ENCODE assay signal across 8 cellular contexts in genomic region chrX:10014462-10015373, GRCh38. TPM values are rescaled to one million over a fixed set of nuclear protein-coding genes. Genes with fewer than 3 reads are reported as not detected.
A peak's percentile ranks its signal among the peaks of the same experiment; 100 is the strongest.
DNase-seq lines count a peak whose midpoint lies in the region; ATAC-seq and TF ChIP-seq lines count a peak whose summit lies in the region.

No MANE protein-coding gene starts in this region.

- intact Hi-C loops in left lung (cut with DNase I), result no loop called here

- H3K4me3 ChIP-seq in left lung, result peak overlapping the region; percentile 40 to 53

- DNase-seq in SKM-1 treated with dmso at 0.1 percent for 144 hours (lab: John Stamatoyannopoulos, UW; ENCODE audit: unreplicated experiment), result peak; percentile 68
- DNase-seq in SKM-1 (lab: John Stamatoyannopoulos, UW; ENCODE audit: unreplicated experiment), result no peak
- DNase-seq in NCI-H226, result peak; percentile 70
- DNase-seq in activated CD4-positive, alpha-beta T cell treated with anti-CD3 and anti-CD28 coated beads, Interleukin-2, amount 50 U/mL, for 1 hour, result peak; percentile 70
- peak; percentile 10 for DNase-seq in cortex of kidney (lab: John Stamatoyannopoulos, UW)
- DNase-seq in left lung, result peak; percentile 94 to 97
- DNase-seq in stimulated activated CD4-positive, alpha-beta T cell treated with anti-CD3 and anti-CD28 coated beads, Interleukin-1b, Interleukin-23, amount 100 ng/mL, for 48 hours, result peak; percentile 66

- H3K27me3 ChIP-seq in left lung, result no peaks in the 10 kb centered on the region

- no peak for TF ChIP-seq CTCF in left lung (IDR thresholded peaks at IDR 0.05)

- H3K36me3 ChIP-seq in left lung, result no peaks in the 10 kb centered on the region

- H3K27ac ChIP-seq in left lung, result peak overlapping the region; percentile 80 to 94

- ATAC-seq in HG03039 (IDR thresholded peaks at IDR 0.05; ENCODE audit: unreplicated experiment), result peak; percentile 85
- ATAC-seq in left lung, result peak; percentile 87

- no peaks in the 10 kb centered on the region for H3K9me3 ChIP-seq in left lung

- H3K4me1 ChIP-seq in left lung, result peaks cover 0 to 49% of the 10 kb centered on the region in 2 donors

RNA-seq across cellular contexts. Expression of gene CLDN34, which starts 47.6 kb away (rescaled TPM):
- total RNA-seq in left lung, result under 1 TPM in 1 of 2 donors, not detected in 1; 0.41 TPM
